ENCODE assay signal across 1 cellular context in genomic region chr20:48685300-48685699, GRCh38.
TF ChIP-seq lines count a peak whose summit lies in the region.

No MANE protein-coding gene starts in this region.

TF ChIP-seq in HepG2, 621 proteins besides CTCF, POLR2A, EP300 and RAD21 (continued from another document):
- no peak for TF ChIP-seq ZXDC (CRISPR knock-in tag; IDR thresholded peaks at IDR 0.05)
- no peak for TF ChIP-seq PRMT3 (CRISPR knock-in tag; IDR thresholded peaks at IDR 0.05; ENCODE audit: borderline replicate concordance, low read depth)
- TF ChIP-seq ZSCAN12 (CRISPR knock-in tag; IDR thresholded peaks at IDR 0.05) = no peak
